Comparison of ENCODE assay signal across 1 cellular context in genomic region chr12:45369065-45369464, GRCh38.
TF ChIP-seq lines count a peak whose summit lies in the region.

No MANE protein-coding gene starts in this region.

TF ChIP-seq in HCT116, 20 proteins besides CTCF, POLR2A, EP300 and RAD21 (continued from another document):
- TF ChIP-seq SRF (IDR thresholded peaks at IDR 0.05; ENCODE audit: low read depth), result no peak
